7 cellular contexts compared by ENCODE assay signal in genomic region chr1:208093754-208094719, GRCh38.
DNase-seq lines count a peak whose midpoint lies in the region; ATAC-seq and TF ChIP-seq lines count a peak whose summit lies in the region.

No MANE protein-coding gene starts in this region.

- no peak overlapping the region for H3K27ac ChIP-seq in PC-9

- ATAC-seq in HG03066 (IDR thresholded peaks at IDR 0.05; ENCODE audit: low read depth, unreplicated experiment) (peak; percentile 66), Right ventricle myocardium superior (ENCODE audit: poor library complexity) (peak; percentile 71)

- intact Hi-C loops in PC-9 (cut with micrococcal nuclease; ENCODE audit: unreplicated experiment) (loop anchor here (1.0 to 5.0 kb wide), 3 partner anchors 37 to 151 kb away; partner anchors contain the start of gene PLXNA2), Right ventricle myocardium superior (cut with DNase I) (loop anchor here (5.0 kb wide), 1 partner anchor 72 kb away; no protein-coding TSS in a partner anchor)

- 0 out of 2 replicates have a peak, but pooled peaks cover 6% of the 10 kb centered on the region for H3K36me3 ChIP-seq in PC-9 (ENCODE audit: low read depth)

- H3K9me3 ChIP-seq in PC-9 (ENCODE audit: insufficient read depth, low read depth), result no peaks in the 10 kb centered on the region

- H3K9me2 ChIP-seq in PC-9 (ENCODE audit: insufficient read depth), result no peaks in the 10 kb centered on the region

- DNase-seq in GM10266 (ENCODE audit: extremely low spot score), result peak; percentile 70
- DNase-seq in PC-9, result peak; percentile 51 to 53
- DNase-seq in activated effector memory CD4-positive, alpha-beta T cell treated with anti-CD3 and anti-CD28 coated beads, Interleukin-2, amount 50 U/mL, for 16 hours, result peak; percentile 83
- DNase-seq in Right ventricle myocardium superior, result peak; percentile 85
- peak; percentile 41 for DNase-seq in renal cortical epithelial cell (ENCODE audit: low read depth)
- DNase-seq in NCI-H524 treated with DMSO at 0.1 percent for 48 hours (lab: John Stamatoyannopoulos, UW), result no peak

- H3K4me3 ChIP-seq in PC-9, result no peak overlapping the region

- CTCF ChIA-PET in PC-9 (lab: Charles Lee), result interaction anchor here (0.5 to 0.7 kb wide), 3 partner anchors 131 to 223 kb away, joined by 3 to 4 read pairs (median 3); no protein-coding TSS in a partner anchor

- H3K4me2 ChIP-seq in PC-9, result no peak overlapping the region

- no peaks in the 10 kb centered on the region for H3F3A ChIP-seq in PC-9 (ENCODE audit: insufficient read depth, low read depth)

- POLR2A ChIA-PET in PC-9 (lab: Charles Lee; ENCODE audit: unreplicated experiment), result no interaction called here

- H3K79me2 ChIP-seq in PC-9 (ENCODE audit: low read depth), result no peaks in the 10 kb centered on the region

- H2AFZ ChIP-seq in PC-9, result no peak overlapping the region

- H3K4me1 ChIP-seq in PC-9 (replicated peaks; ENCODE audit: insufficient read depth), result no peaks in the 10 kb centered on the region

- TF ChIP-seq CTCF in GM10266 (IDR thresholded peaks at IDR 0.05; ENCODE audit: control insufficient read depth, insufficient read depth, low read depth, missing control alignments) (peak; percentile 88), PC-9 (conservative IDR thresholded peaks at IDR 0.05) (peak; percentile 81)

- no TSS peak for BruUV-seq in PC-9 (replicated peaks; lab: Mats Ljungman, UMichigan)

- H4K20me1 ChIP-seq in PC-9 (ENCODE audit: insufficient read depth), result no peaks in the 10 kb centered on the region

- no peaks in the 10 kb centered on the region for H3K27me3 ChIP-seq in PC-9 (ENCODE audit: insufficient read depth, low read depth)
